8 cellular contexts compared by ENCODE assay signal in genomic region chr11:31340903-31341572, GRCh38. TPM values are rescaled to one million over a fixed set of nuclear protein-coding genes. Genes with fewer than 3 reads are reported as not detected.
DNase-seq lines count a peak whose midpoint lies in the region; ATAC-seq and TF ChIP-seq lines count a peak whose summit lies in the region.

No MANE protein-coding gene starts in this region.

- no peak overlapping the region for H3K9ac ChIP-seq in endodermal cell (ENCODE audit: extremely low read depth, low read length, poor library complexity, severe bottlenecking)

- peak; percentile 70 for ATAC-seq in GM19351 (IDR thresholded peaks at IDR 0.05; ENCODE audit: unreplicated experiment)
- ATAC-seq in HG03139 (IDR thresholded peaks at IDR 0.05; ENCODE audit: unreplicated experiment), result no peak
- no peak for ATAC-seq in aorta (ENCODE audit: low FRiP score)

- H3K9me3 Mint-ChIP-seq in CD14-positive monocyte (peaks cover 0 to 2% (median 0%) of the 10 kb centered on the region in 7 donors), endodermal cell (peaks cover 3% of the 10 kb centered on the region)

- H3K27ac ChIP-seq in endodermal cell (ENCODE audit: low read depth, low read length) (no peak overlapping the region), aorta (ENCODE audit: low read depth in 1 of 2, low read length in 2 of 2) (no peak overlapping the region)

- no peak for DNase-seq in CD14-positive monocyte (ENCODE audit: low spot score)
- DNase-seq in NOMO-1 treated with DMSO at 0.1 percent for 48 hours (lab: John Stamatoyannopoulos, UW; ENCODE audit: unreplicated experiment), result peak; percentile 13
- peak; percentile 64 for DNase-seq in endodermal cell
- DNase-seq in stromal cell of bone marrow (ENCODE audit: low read depth), result peak; percentile 2
- DNase-seq in NCI-H2171 treated with DMSO at 0.1 percent for 48 hours (lab: John Stamatoyannopoulos, UW), result no peak
- no peak for DNase-seq in aorta

- H3K9me3 ChIP-seq in endodermal cell (ENCODE audit: control insufficient read depth, low read length) (peaks cover 1% of the 10 kb centered on the region), aorta (ENCODE audit: control insufficient read depth, low read length) (no peaks in the 10 kb centered on the region)

- H3K27ac Mint-ChIP-seq in CD14-positive monocyte (peak overlapping the region in 2 of 7 donors; percentile 8 to 31), endodermal cell (no peak overlapping the region)

- H3K4me3 ChIP-seq in endodermal cell (ENCODE audit: low read length), result no peak overlapping the region
- H3K4me3 ChIP-seq in aorta (ENCODE audit: low read length in 2 of 2), result no peak overlapping the region

- H3K4me1 Mint-ChIP-seq in CD14-positive monocyte, result no peaks in the 10 kb centered on the region
- peaks cover 2% of the 10 kb centered on the region for H3K4me1 Mint-ChIP-seq in endodermal cell

- WGBS in endodermal cell (ENCODE audit: insufficient coverage in 1 of 2, insufficient read length in 1 of 2), 2 experiments, result 88 to 90% methylated on average over 2 to 5 of the region's 5 CpGs
- 85 to 87% methylated on average over 5 of the region's 5 CpGs for WGBS in aorta, 2 donors

- H3K4me3 Mint-ChIP-seq in CD14-positive monocyte, result no peak overlapping the region
- H3K4me3 Mint-ChIP-seq in endodermal cell, result no peak overlapping the region

- no peaks in the 10 kb centered on the region for H3K4me1 ChIP-seq in endodermal cell (ENCODE audit: control insufficient read depth, insufficient read depth, low read length)
- no peaks in the 10 kb centered on the region for H3K4me1 ChIP-seq in aorta (ENCODE audit: control insufficient read depth in 1 of 2, insufficient read depth in 2 of 2, low read length in 2 of 2)

- H3K36me3 Mint-ChIP-seq in CD14-positive monocyte (no peaks in the 10 kb centered on the region), endodermal cell (ENCODE audit: low read depth) (no peaks in the 10 kb centered on the region)

- H3K27me3 Mint-ChIP-seq in CD14-positive monocyte (ENCODE audit: low read depth in 3 of 3), result peaks cover 2 to 3% (median 2%) of the 10 kb centered on the region in 3 donors
- H3K27me3 Mint-ChIP-seq in endodermal cell (ENCODE audit: insufficient read depth), result no peaks in the 10 kb centered on the region

- H3K36me3 ChIP-seq in endodermal cell (ENCODE audit: control insufficient read depth, insufficient read depth, low read length) (no peaks in the 10 kb centered on the region), aorta (ENCODE audit: control insufficient read depth in 1 of 2, insufficient read depth in 2 of 2, low read length in 1 of 2) (no peaks in the 10 kb centered on the region)

- intact Hi-C loops in CD14-positive monocyte (cut with micrococcal nuclease), result no loop called here
- intact Hi-C loops in aorta (cut with DNase I), result no loop called here

- TF ChIP-seq CTCF in CD14-positive monocyte (IDR thresholded peaks at IDR 0.05) (peak; percentile 52), endodermal cell (conservative IDR thresholded peaks at IDR 0.05) (peak; percentile 82)

- H3K27me3 ChIP-seq in endodermal cell (ENCODE audit: control insufficient read depth, insufficient read depth, low read length, poor library complexity, severe bottlenecking) (no peaks in the 10 kb centered on the region), aorta (ENCODE audit: control insufficient read depth in 1 of 2, insufficient read depth in 2 of 2, low read length in 1 of 2) (no peaks in the 10 kb centered on the region)

RNA-seq across cellular contexts. Expression of gene DCDC1, which starts 28.5 kb away (rescaled TPM):
- polyA plus RNA-seq in CD14-positive monocyte (not detected), aorta (not detected)
- total RNA-seq in endodermal cell (1 to 10 TPM; 2.9 to 3.2 TPM), aorta (under 1 TPM; 0.51 to 0.52 TPM)
- polyA plus RNA-seq in endodermal cell (2013, experiment 1 of 2), result 1.9 TPM
- polyA plus RNA-seq in endodermal cell (2013, experiment 2 of 2), result 1.6 TPM

RNA-seq across cellular contexts. Expression of gene DNAJC24, which starts 28.6 kb away (rescaled TPM):
- 1 to 10 TPM; 3.4 to 4.8 TPM for polyA plus RNA-seq in CD14-positive monocyte
- 10 to 100 TPM; 23.9 to 28.6 TPM for total RNA-seq in endodermal cell
- 24.8 TPM for polyA plus RNA-seq in endodermal cell (2013, experiment 1 of 2)
- polyA plus RNA-seq in endodermal cell (2013, experiment 2 of 2), result 19.3 TPM
- total RNA-seq in aorta, result 10 to 100 TPM; 17.1 to 18.9 TPM
- polyA plus RNA-seq in aorta, result 10 to 100 TPM in 1 of 2 donors, 1 to 10 TPM in 1; 6.9 to 14.9 TPM

Comparison
In these comparisons a context has a peak if more than half of its experiments do, and no peak if none do; other contexts are left out.
1. DNase-seq: peak in NOMO-1 treated with DMSO at 0.1 percent for 48 hours (single experiment), endodermal cell (single experiment) and stromal cell of bone marrow (single experiment); none in CD14-positive monocyte (single experiment), NCI-H2171 treated with DMSO at 0.1 percent for 48 hours (single experiment) and aorta (0 of 2).